In the genomic region with DNA sequence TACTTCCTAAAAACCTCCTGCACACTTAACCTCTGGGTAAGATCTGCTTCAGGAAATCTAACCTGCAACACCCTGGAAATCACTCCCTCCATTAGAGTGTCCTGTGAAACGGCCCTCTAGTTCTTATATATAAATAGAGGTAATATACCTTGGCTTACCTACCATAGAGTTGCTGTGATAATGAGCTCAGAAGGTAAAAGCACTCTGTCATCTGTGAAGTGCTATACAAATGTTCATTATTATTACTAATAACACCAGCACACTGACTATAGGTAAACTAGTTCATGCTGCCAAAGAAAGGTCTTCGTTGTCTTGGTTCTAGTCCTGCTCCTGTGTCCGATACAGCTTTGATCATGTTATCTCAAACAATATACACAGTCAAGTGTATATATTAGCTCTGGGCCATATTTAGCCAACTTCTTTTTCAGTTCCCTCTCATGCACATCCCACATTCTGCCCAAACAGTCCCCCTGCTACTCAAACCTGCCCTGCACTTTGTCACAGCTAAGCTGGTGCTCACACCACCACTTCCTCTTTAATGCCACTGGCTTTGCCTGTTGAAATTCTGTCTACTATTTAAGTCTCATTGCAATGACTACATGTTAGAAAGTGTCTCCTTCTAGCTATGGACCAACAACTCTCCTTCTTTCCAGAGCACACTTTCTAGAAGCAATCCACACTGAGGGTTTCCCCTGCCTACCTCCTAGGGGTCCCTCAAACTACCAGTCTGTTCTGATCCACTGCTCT, we compare ENCODE assay signal across 10 cellular contexts.
A peak's percentile ranks its signal among the peaks of the same experiment; 100 is the strongest.
DNase-seq lines count a peak whose midpoint lies in the region; ATAC-seq lines count a peak whose summit lies in the region.
"Had no signal": no experiment of that assay in that cellular context is flagged by ENCODE, and none has a peak within 500 bp of the region (broad histone marks: within the 10 kb centered on the region; RNA-seq: fewer than 3 reads in every experiment).

No MANE protein-coding gene starts in this region.

- DNase-seq in SKM-1 (lab: John Stamatoyannopoulos, UW; ENCODE audit: unreplicated experiment) (peak; percentile 31), activated gamma-delta T cell (lab: John Stamatoyannopoulos, UW) (no peak), amniotic stem cell (lab: John Stamatoyannopoulos, UW) (no peak), NCI-H1105 (lab: John Stamatoyannopoulos, UW) (no peak)
- DNase-seq in activated T-cell treated with anti-CD3 and anti-CD28 coated beads, Interleukin-2, amount 50 U/mL, for 1 hour, result no peak
- DNase-seq: activated CD4-positive, alpha-beta T cell treated with anti-CD3 and anti-CD28 coated beads, Interleukin-2, amount 50 U/mL, for 48 hours; NCI-H187 treated with DMSO at 0.1 percent for 48 hours had no signal

- ATAC-seq in GM19467 (IDR thresholded peaks at IDR 0.05; ENCODE audit: unreplicated experiment), result peak; percentile 74
- ATAC-seq in HG03135 (IDR thresholded peaks at IDR 0.05; ENCODE audit: unreplicated experiment), result peak; percentile 69

- H3K4me3 ChIP-seq in GM08714 (ENCODE audit: low read length), result peak overlapping the region; percentile 69
